8 cellular contexts compared by ENCODE assay signal in genomic region chr22:44023404-44024287, GRCh38. TPM values are rescaled to one million over a fixed set of nuclear protein-coding genes. Genes with fewer than 3 reads are reported as not detected.
A peak's percentile ranks its signal among the peaks of the same experiment; 100 is the strongest.
DNase-seq lines count a peak whose midpoint lies in the region; ATAC-seq and TF ChIP-seq lines count a peak whose summit lies in the region.

No MANE protein-coding gene starts in this region.

- peaks cover 42% of the 10 kb centered on the region for H3K4me1 ChIP-seq in DOHH2 (ENCODE audit: control insufficient read depth, low read length)
- peaks cover 0 to 13% of the 10 kb centered on the region in 2 donors for H3K4me1 ChIP-seq in muscle layer of duodenum (ENCODE audit: control insufficient read depth in 1 of 2, insufficient read depth in 2 of 2, low read length in 2 of 2)
- peaks cover 18% of the 10 kb centered on the region for H3K4me1 ChIP-seq in upper lobe of right lung

- peak; percentile 30 for DNase-seq in activated CD4-positive, alpha-beta T cell treated with anti-CD3 and anti-CD28 coated beads, Interleukin-2, amount 10 ng/mL, durations not matched to agents 7 days and 5 days
- DNase-seq in epithelial cell of proximal tubule (ENCODE audit: low read depth) (no peak), upper lobe of right lung (peak; percentile 77)

- POLR2A ChIA-PET in activated CD4-positive, alpha-beta T cell treated with anti-CD3 and anti-CD28 coated beads, Interleukin-2, amount 10 ng/mL, durations not matched to agents 7 days and 5 days (lab: Charles Lee), result interaction anchor here (0.5 kb wide), 1 partner anchor 241 kb away, joined by 3 read pairs; no protein-coding TSS in a partner anchor

- peaks cover 41% of the 10 kb centered on the region for H3K4me1 Mint-ChIP-seq in activated CD4-positive, alpha-beta T cell treated with anti-CD3 and anti-CD28 coated beads, Interleukin-2, amount 10 ng/mL, durations not matched to agents 7 days and 5 days

- H3K9me2 ChIP-seq in DOHH2 (replicated peaks; ENCODE audit: control insufficient read depth, low read length), result no peaks in the 10 kb centered on the region

- H3K27me3 ChIP-seq in DOHH2 (ENCODE audit: control insufficient read depth, low read length), result peaks cover 36% of the 10 kb centered on the region
- H3K27me3 ChIP-seq in muscle layer of duodenum (ENCODE audit: low read depth, low read length), result no peaks in the 10 kb centered on the region
- H3K27me3 ChIP-seq in upper lobe of right lung, result no peaks in the 10 kb centered on the region

- intact Hi-C loops in upper lobe of right lung (cut with DNase I), result no loop called here

- H3K9me3 Mint-ChIP-seq in activated CD4-positive, alpha-beta T cell treated with anti-CD3 and anti-CD28 coated beads, Interleukin-2, amount 10 ng/mL, durations not matched to agents 7 days and 5 days, result no peaks in the 10 kb centered on the region

- peak overlapping the region; percentile 75 for H3K4me3 Mint-ChIP-seq in activated CD4-positive, alpha-beta T cell treated with anti-CD3 and anti-CD28 coated beads, Interleukin-2, amount 10 ng/mL, durations not matched to agents 7 days and 5 days

- no peak for TF ChIP-seq CTCF in DOHH2 (IDR thresholded peaks at IDR 0.05; ENCODE audit: low read depth, low read length, poor library complexity, severe bottlenecking)
- no peak for TF ChIP-seq CTCF in epithelial cell of proximal tubule (conservative IDR thresholded peaks at IDR 0.05; ENCODE audit: low read depth, low read length)
- no peak for TF ChIP-seq CTCF in upper lobe of right lung (IDR thresholded peaks at IDR 0.05)

- no peaks in the 10 kb centered on the region for H3K79me2 ChIP-seq in DOHH2 (ENCODE audit: control insufficient read depth, low read length)

- H3K36me3 Mint-ChIP-seq in activated CD4-positive, alpha-beta T cell treated with anti-CD3 and anti-CD28 coated beads, Interleukin-2, amount 10 ng/mL, durations not matched to agents 7 days and 5 days (ENCODE audit: low read depth), result no peaks in the 10 kb centered on the region

- H3K36me3 ChIP-seq in DOHH2 (ENCODE audit: control insufficient read depth, low read length) (no peaks in the 10 kb centered on the region), muscle layer of duodenum (ENCODE audit: control insufficient read depth in 1 of 2, insufficient read depth in 2 of 2, low read length in 2 of 2) (no peaks in the 10 kb centered on the region), upper lobe of right lung (no peaks in the 10 kb centered on the region)

- peak overlapping the region; percentile 83 for H3K27ac Mint-ChIP-seq in activated CD4-positive, alpha-beta T cell treated with anti-CD3 and anti-CD28 coated beads, Interleukin-2, amount 10 ng/mL, durations not matched to agents 7 days and 5 days

- H3K4me2 ChIP-seq in DOHH2 (ENCODE audit: low read length), result peak overlapping the region; percentile 33; the same call in 1 of the 2 replicates

- H3K9me3 ChIP-seq in DOHH2 (ENCODE audit: control insufficient read depth, insufficient read depth, low read length) (no peaks in the 10 kb centered on the region), muscle layer of duodenum (ENCODE audit: control insufficient read depth in 1 of 2, low read length in 2 of 2) (no peaks in the 10 kb centered on the region), upper lobe of right lung (no peaks in the 10 kb centered on the region)

- CTCF ChIA-PET in activated CD4-positive, alpha-beta T cell treated with anti-CD3 and anti-CD28 coated beads, Interleukin-2, amount 10 ng/mL, durations not matched to agents 7 days and 5 days (lab: Charles Lee), result interaction anchor here (1.0 kb wide), 1 partner anchor 15 kb away, joined by 3 read pairs; no protein-coding TSS in a partner anchor

- H4K20me1 ChIP-seq in DOHH2 (ENCODE audit: control insufficient read depth, insufficient read depth, low read depth, low read length), result no peaks in the 10 kb centered on the region

- H3K4me3 ChIP-seq in DOHH2 (ENCODE audit: low read length) (peak overlapping the region; percentile 49), epithelial cell of proximal tubule (ENCODE audit: low read depth, low read length) (peak overlapping the region; percentile 69), muscle layer of duodenum (ENCODE audit: low read depth in 1 of 2, low read length in 2 of 2) (peak overlapping the region; percentile 63 to 64), upper lobe of right lung (peak overlapping the region; percentile 66)

- H3K27me3 Mint-ChIP-seq in activated CD4-positive, alpha-beta T cell treated with anti-CD3 and anti-CD28 coated beads, Interleukin-2, amount 10 ng/mL, durations not matched to agents 7 days and 5 days, result no peaks in the 10 kb centered on the region

- no peaks in the 10 kb centered on the region; the same call in 1 of the 2 replicates for H3F3A ChIP-seq in DOHH2 (ENCODE audit: control insufficient read depth, insufficient read depth)

- H3K27ac ChIP-seq in DOHH2 (ENCODE audit: low read depth, low read length), result no peak overlapping the region
- no peak overlapping the region for H3K27ac ChIP-seq in muscle layer of duodenum (ENCODE audit: low read length)
- peak overlapping the region; percentile 75 for H3K27ac ChIP-seq in upper lobe of right lung

- peak; percentile 29 for ATAC-seq in HG02970 (IDR thresholded peaks at IDR 0.05; ENCODE audit: low FRiP score, unreplicated experiment)
- peak; percentile 67 for ATAC-seq in upper lobe of right lung
- ATAC-seq in GM18861 (IDR thresholded peaks at IDR 0.05; ENCODE audit: unreplicated experiment), result no peak
- no peak for ATAC-seq in HG03571 (IDR thresholded peaks at IDR 0.05; ENCODE audit: unreplicated experiment)

RNA-seq across cellular contexts. Expression of gene PARVB, which starts 0.5 kb away (rescaled TPM):
- total RNA-seq in activated CD4-positive, alpha-beta T cell treated with anti-CD3 and anti-CD28 coated beads, Interleukin-2, amount 10 ng/mL, durations not matched to agents 7 days and 5 days, result 10 to 100 TPM; 18.2 to 19.2 TPM
- total RNA-seq in epithelial cell of proximal tubule (74.2 and 79.9 TPM in 2 replicates), upper lobe of right lung (49.3 TPM)

Comparison
In these comparisons a context has a peak if more than half of its experiments do, and no peak if none do; other contexts are left out.
1. ATAC-seq: peak in HG02970 (single experiment) and upper lobe of right lung (single experiment); none in GM18861 (single experiment) and HG03571 (single experiment).
2. Peak in every context shown above with its lines, with median percentiles within 50 percentile points of each other: H3K4me3 ChIP-seq.